In the genomic region with DNA sequence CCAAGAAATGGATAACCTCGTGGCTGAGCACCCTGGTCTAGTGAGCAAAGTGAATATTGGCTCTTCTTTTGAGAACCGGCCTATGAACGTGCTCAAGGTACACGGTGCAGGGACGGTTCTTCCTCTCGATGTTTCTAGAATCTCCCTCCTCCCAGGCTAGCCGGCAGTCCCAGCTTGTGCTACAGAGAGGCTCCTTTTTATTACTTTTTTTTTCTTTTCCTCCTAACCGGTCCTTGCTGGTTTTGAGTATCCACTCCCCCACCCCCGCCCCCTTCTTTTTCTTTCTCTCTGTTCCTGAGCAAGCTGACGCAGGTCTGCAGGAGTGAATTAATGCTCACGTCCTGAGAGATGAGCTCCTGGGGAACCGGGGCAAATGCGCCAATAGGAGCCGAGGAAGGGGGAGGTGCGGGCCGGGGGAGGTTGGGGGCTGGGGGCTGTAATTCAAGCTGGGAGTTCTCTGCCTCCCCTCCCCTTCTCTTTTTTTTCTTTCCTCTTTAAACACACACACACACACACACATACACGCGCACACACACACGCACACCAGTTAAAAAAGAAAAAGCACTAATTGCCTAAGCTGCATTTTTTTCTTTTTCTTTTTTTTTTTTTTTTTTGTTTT, we compare ENCODE assay signal across 1 cellular context.
TF ChIP-seq lines count a peak whose summit lies in the region.

No MANE protein-coding gene starts in this region.

TF ChIP-seq in IMR-90, 13 proteins besides CTCF, POLR2A, EP300 and RAD21:
- TF ChIP-seq MAZ (IDR thresholded peaks at IDR 0.05; ENCODE audit: borderline replicate concordance, low read depth, low read length), result no peak
- TF ChIP-seq, protein P1, sequence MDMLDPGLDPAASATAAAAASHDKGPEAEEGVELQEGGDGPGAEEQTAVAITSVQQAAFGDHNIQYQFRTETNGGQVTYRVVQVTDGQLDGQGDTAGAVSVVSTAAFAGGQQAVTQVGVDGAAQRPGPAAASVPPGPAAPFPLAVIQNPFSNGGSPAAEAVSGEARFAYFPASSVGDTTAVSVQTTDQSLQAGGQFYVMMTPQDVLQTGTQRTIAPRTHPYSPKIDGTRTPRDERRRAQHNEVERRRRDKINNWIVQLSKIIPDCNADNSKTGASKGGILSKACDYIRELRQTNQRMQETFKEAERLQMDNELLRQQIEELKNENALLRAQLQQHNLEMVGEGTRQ (IDR thresholded peaks at IDR 0.05; ENCODE audit: low read depth, low read length), result no peak
- TF ChIP-seq MAFK (IDR thresholded peaks at IDR 0.05; ENCODE audit: low read depth, low read length), result no peak
- TF ChIP-seq BHLHE40 (IDR thresholded peaks at IDR 0.05; ENCODE audit: low read depth, low read length), result no peak
- no peak for TF ChIP-seq SMC3 (IDR thresholded peaks at IDR 0.05; ENCODE audit: low read depth, low read length)
- no peak for TF ChIP-seq MXI1 (IDR thresholded peaks at IDR 0.05; ENCODE audit: borderline replicate concordance, low read depth, low read length)
- no peak for TF ChIP-seq CHD1 (IDR thresholded peaks at IDR 0.05; ENCODE audit: low read depth, low read length)
- TF ChIP-seq RCOR1 (IDR thresholded peaks at IDR 0.05; ENCODE audit: insufficient replicate concordance, low read length), result no peak
- TF ChIP-seq CEBPB (IDR thresholded peaks at IDR 0.05; ENCODE audit: low read depth, low read length), result no peak
- no peak for TF ChIP-seq RFX5 (IDR thresholded peaks at IDR 0.05; ENCODE audit: low read depth, low read length)
- TF ChIP-seq, protein P2, sequence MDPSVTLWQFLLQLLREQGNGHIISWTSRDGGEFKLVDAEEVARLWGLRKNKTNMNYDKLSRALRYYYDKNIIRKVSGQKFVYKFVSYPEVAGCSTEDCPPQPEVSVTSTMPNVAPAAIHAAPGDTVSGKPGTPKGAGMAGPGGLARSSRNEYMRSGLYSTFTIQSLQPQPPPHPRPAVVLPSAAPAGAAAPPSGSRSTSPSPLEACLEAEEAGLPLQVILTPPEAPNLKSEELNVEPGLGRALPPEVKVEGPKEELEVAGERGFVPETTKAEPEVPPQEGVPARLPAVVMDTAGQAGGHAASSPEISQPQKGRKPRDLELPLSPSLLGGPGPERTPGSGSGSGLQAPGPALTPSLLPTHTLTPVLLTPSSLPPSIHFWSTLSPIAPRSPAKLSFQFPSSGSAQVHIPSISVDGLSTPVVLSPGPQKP (IDR thresholded peaks at IDR 0.05; ENCODE audit: borderline replicate concordance, low read depth, low read length), result no peak
- TF ChIP-seq FOS (IDR thresholded peaks at IDR 0.05; ENCODE audit: low read depth, low read length), result no peak
- TF ChIP-seq NFE2L2 (IDR thresholded peaks at IDR 0.05; ENCODE audit: low read depth, low read length), result no peak
